17 cellular contexts compared by ENCODE assay signal in the genomic region with DNA sequence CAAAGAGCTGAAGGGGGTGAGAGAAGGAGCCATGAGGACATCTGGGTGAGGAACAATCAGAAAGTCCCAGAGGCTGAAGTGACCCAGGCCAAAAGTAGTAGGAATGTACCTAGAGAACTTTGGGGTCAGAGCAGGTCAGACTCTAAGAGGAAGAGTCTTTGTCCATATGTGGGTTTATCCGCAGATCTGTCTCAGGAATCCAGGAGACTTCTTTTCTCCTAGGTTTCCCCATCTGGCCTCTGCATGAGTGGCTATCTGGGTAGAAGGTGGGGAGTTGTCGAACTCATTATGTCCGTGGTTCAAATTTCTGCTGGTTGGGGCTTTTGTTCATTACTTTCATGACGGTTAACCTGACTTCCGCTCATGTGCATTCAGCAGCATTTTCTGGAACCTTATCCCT. TPM values are rescaled to one million over a fixed set of nuclear protein-coding genes. Genes with fewer than 3 reads are reported as not detected.
DNase-seq lines count a peak whose midpoint lies in the region; ATAC-seq, FAIRE-seq and TF ChIP-seq lines count a peak whose summit lies in the region.
"Had no signal": no experiment of that assay in that cellular context is flagged by ENCODE, and none has a peak within 500 bp of the region (broad histone marks: within the 10 kb centered on the region; RNA-seq: fewer than 3 reads in every experiment).

No MANE protein-coding gene starts in this region.

- H2AFZ ChIP-seq in mammary epithelial cell (ENCODE audit: low read depth, low read length) (no peak overlapping the region), keratinocyte (ENCODE audit: control insufficient read depth, low read length) (no peak overlapping the region)

- H3K9ac ChIP-seq in HUES64 (ENCODE audit: low read depth, low read length) (no peak overlapping the region), mammary epithelial cell (ENCODE audit: insufficient read depth, low read length) (peak overlapping the region; percentile 44), keratinocyte (ENCODE audit: control insufficient read depth, extremely low read depth, insufficient read depth, low read length) (peak overlapping the region; percentile 91)

- peaks cover 22% of the 10 kb centered on the region for H3K36me3 ChIP-seq in HUES64 (ENCODE audit: insufficient read depth, low read length)
- H3K36me3 ChIP-seq in mammary epithelial cell (ENCODE audit: insufficient read depth, low read length), result peaks cover 23% of the 10 kb centered on the region
- H3K36me3 ChIP-seq in keratinocyte (ENCODE audit: control insufficient read depth in 2 of 2, extremely low read depth in 1 of 2, insufficient read depth in 2 of 2, low read length in 2 of 2), result peaks cover 17 to 29% of the 10 kb centered on the region in 2 experiments
- H3K36me3 ChIP-seq in HAP-1 (replicated peaks), result no peaks in the 10 kb centered on the region; the same call in 1 of the 2 replicates

- H3K4me1 ChIP-seq in HUES64 (ENCODE audit: insufficient read depth, low read length), result peaks cover 13% of the 10 kb centered on the region; the same call in 1 of the 2 replicates
- peaks cover 28% of the 10 kb centered on the region for H3K4me1 ChIP-seq in mammary epithelial cell (ENCODE audit: insufficient read depth, low read length)
- H3K4me1 ChIP-seq in keratinocyte (ENCODE audit: control insufficient read depth, extremely low read depth, insufficient read depth, low read length), result peaks cover 49% of the 10 kb centered on the region
- H3K4me1 ChIP-seq in HAP-1, result peaks cover 33% of the 10 kb centered on the region

- no peaks in the 10 kb centered on the region for H3K9me3 ChIP-seq in HUES64 (ENCODE audit: insufficient read depth, low read depth, low read length)
- H3K9me3 ChIP-seq in mammary epithelial cell (replicated peaks; ENCODE audit: insufficient read depth, low read length), result no peaks in the 10 kb centered on the region
- H3K9me3 ChIP-seq in keratinocyte (ENCODE audit: control insufficient read depth, low read depth, low read length), result no peaks in the 10 kb centered on the region
- H3K9me3 ChIP-seq in HAP-1, result no peaks in the 10 kb centered on the region

- CTCF ChIA-PET in mammary epithelial cell (lab: Charles Lee; ENCODE audit: low non-redundant PET), result no interaction called here

- dilution Hi-C loops in mammary epithelial cell (cut with HindIII; ENCODE audit: low sequenced_read_pairs) (no loop called here), keratinocyte (cut with MboI; ENCODE audit: extremely low pct_ligation_motif_present, low sequenced_read_pairs) (no loop called here)

- in situ Hi-C loops in mammary epithelial cell (cut with MboI; ENCODE audit: low sequenced_read_pairs in 2 of 2), result loop anchor here in 1 of 2 donors (10.0 kb wide), 1 partner anchor 201 kb away; no protein-coding TSS in a partner anchor
- in situ Hi-C loops in HAP-1 (cut with MboI; ENCODE audit: low sequenced_read_pairs), result no loop called here

- DNase-seq in mammary epithelial cell (peak; percentile 26), keratinocyte (ENCODE audit: low read depth, low spot score) (no peak), skeletal muscle cell (ENCODE audit: low read depth) (no peak), glomerular visceral epithelial cell (ENCODE audit: extremely low spot score) (no peak), HAP-1 (ENCODE audit: low spot score in 2 of 2) (no peak)
- DNase-seq: activated CD4-positive, alpha-beta T cell treated with anti-CD3 and anti-CD28 coated beads, Interleukin-2, amount 50 U/mL, for 1 hour; activated T-cell treated with anti-CD3 and anti-CD28 coated beads for 4 hours; effector memory CD4-positive, alpha-beta T cell; GOT3; immature natural killer cell; occipital lobe; stimulated activated CD4-positive, alpha-beta T cell treated with anti-CD3 and anti-CD28 coated beads, Interleukin-2, amount 100 ng/mL, for 48 hours had no signal

- no peaks in the 10 kb centered on the region for H4K20me1 ChIP-seq in mammary epithelial cell (ENCODE audit: insufficient read depth, low read length)
- peaks cover 5% of the 10 kb centered on the region for H4K20me1 ChIP-seq in keratinocyte (ENCODE audit: control insufficient read depth, extremely low read depth, insufficient read depth, low read length)

- no peaks in the 10 kb centered on the region for H3K9me1 ChIP-seq in keratinocyte (ENCODE audit: control insufficient read depth, extremely low read depth, insufficient read depth, low read length)

- no peak overlapping the region for H3K27ac ChIP-seq in HUES64 (ENCODE audit: low read depth, low read length)
- H3K27ac ChIP-seq in mammary epithelial cell (ENCODE audit: insufficient read depth, low read depth, low read length), result peak overlapping the region; percentile 65
- peak overlapping the region; percentile 83 for H3K27ac ChIP-seq in keratinocyte (ENCODE audit: control insufficient read depth, insufficient read depth, low read length)

- 90% methylated on average over 5 of the region's 5 CpGs for WGBS in HUES64
- WGBS in mammary epithelial cell (ENCODE audit: low coverage, missing lambda C conversion rate), result 92% methylated on average over 5 of the region's 5 CpGs

- intact Hi-C loops in mammary epithelial cell (cut with micrococcal nuclease), result loop anchor here (2.0 to 10.0 kb wide), 2 partner anchors 85 to 131 kb away; no protein-coding TSS in a partner anchor

- peaks cover 36% of the 10 kb centered on the region for H3K27me3 ChIP-seq in HUES64 (ENCODE audit: insufficient read depth, low read length)
- H3K27me3 ChIP-seq in mammary epithelial cell (ENCODE audit: insufficient read depth, low read length), result no peaks in the 10 kb centered on the region
- H3K27me3 ChIP-seq in keratinocyte (ENCODE audit: control insufficient read depth, extremely low read depth, insufficient read depth, low read length), result no peaks in the 10 kb centered on the region
- H3K27me3 ChIP-seq in HAP-1 (ENCODE audit: low read depth), result no peaks in the 10 kb centered on the region

- no peak for ATAC-seq in GM19463 (IDR thresholded peaks at IDR 0.05; ENCODE audit: unreplicated experiment)
- ATAC-seq: sciatic nerve had no signal

- peak overlapping the region; percentile 85; the same call in 1 of the 2 replicates for H3K4me3 ChIP-seq in HUES64 (ENCODE audit: low read length)
- H3K4me3 ChIP-seq in mammary epithelial cell (replicated peaks in 1 of 3; ENCODE audit: insufficient read depth in 1 of 3, low read depth in 2 of 3, low read length in 3 of 3), result peak overlapping the region; percentile 40 to 70 (median 61)
- peak overlapping the region; percentile 66 to 93 (median 93) for H3K4me3 ChIP-seq in keratinocyte (ENCODE audit: control insufficient read depth in 2 of 3, extremely low read depth in 1 of 3, insufficient read depth in 2 of 3, low read depth in 1 of 3, low read length in 3 of 3)
- H3K4me3 ChIP-seq in skeletal muscle cell (ENCODE audit: low read depth, low read length), result peak overlapping the region; percentile 61
- no peak overlapping the region for H3K4me3 ChIP-seq in HAP-1

- H3K79me2 ChIP-seq in mammary epithelial cell (ENCODE audit: insufficient read depth, low read length) (peaks cover 47% of the 10 kb centered on the region), keratinocyte (ENCODE audit: control insufficient read depth, insufficient read depth, low read length) (peaks cover 56% of the 10 kb centered on the region)

- BruUV-seq in mammary epithelial cell (replicated peaks; lab: Mats Ljungman, UMichigan), result no TSS peak

- H3K4me2 ChIP-seq in mammary epithelial cell (ENCODE audit: insufficient read depth, low read depth, low read length) (peak overlapping the region; percentile 89), keratinocyte (ENCODE audit: control insufficient read depth, extremely low read depth, insufficient read depth, low read depth, low read length) (peak overlapping the region; percentile 95)

- TF ChIP-seq CTCF in mammary epithelial cell (conservative IDR thresholded peaks at IDR 0.05 in 1 of 2, IDR thresholded peaks at IDR 0.05 in 1 of 2; ENCODE audit: extremely low read depth in 1 of 2, insufficient read depth in 1 of 2, low read depth in 1 of 2, low read length in 2 of 2) (no peak), keratinocyte (optimal IDR thresholded peaks at IDR 0.05 in 1 of 3, IDR thresholded peaks at IDR 0.05 in 1 of 3, conservative IDR thresholded peaks at IDR 0.05 in 1 of 3; ENCODE audit: extremely low read depth in 1 of 3, insufficient read depth in 2 of 3, low read length in 3 of 3) (no peak)

- no peak for FAIRE-seq in keratinocyte (lab: Jason Lieb, UNC)
- FAIRE-seq: TTC549 had no signal

RNA-seq across cellular contexts. Expression of a gene that starts 1.8 kb away (rescaled TPM):
- 18.8 TPM for polyA plus RNA-seq in HUES64 (2013, experiment 1 of 2)
- 21.9 TPM for polyA plus RNA-seq in HUES64 (2013, experiment 2 of 2)
- total RNA-seq in mammary epithelial cell, result 100 to 1,000 TPM in 1 of 2 donors, 10 to 100 TPM in 1; 78.8 to 153 TPM
- polyA plus RNA-seq in mammary epithelial cell, result 45.5 TPM
- 64.0 TPM for polyA minus RNA-seq in mammary epithelial cell
- polyA plus RNA-seq in keratinocyte, result 200 to 263 TPM (median 241 TPM) in 3 replicates
- polyA plus RNA-seq in keratinocyte (2011; ENCODE audit: low read depth), result 48.8 TPM
- polyA plus RNA-seq in keratinocyte (2011; cell fraction: cytosol; rRNA removed), result 99.5 and 116 TPM in 2 replicates
- 432 and 488 TPM in 2 replicates for polyA plus RNA-seq in keratinocyte (2011; cell fraction: nucleus; rRNA removed)
- 63.4 and 175 TPM in 2 replicates for polyA plus RNA-seq in keratinocyte (2012; ENCODE audit: low replicate concordance)
- polyA minus RNA-seq in keratinocyte, result 261 to 340 TPM (median 323 TPM) in 3 replicates
- 149 TPM for polyA minus RNA-seq in keratinocyte (2011; cell fraction: cytosol; rRNA and poly(A)+ RNA removed)
- 253 and 530 TPM in 2 replicates for polyA minus RNA-seq in keratinocyte (2011; cell fraction: nucleus; rRNA and poly(A)+ RNA removed)
- total RNA-seq: SK-MEL-5 had no signal
- polyA plus RNA-seq: immature natural killer cell had no signal
